1 cellular context compared by ENCODE assay signal in the genomic region with DNA sequence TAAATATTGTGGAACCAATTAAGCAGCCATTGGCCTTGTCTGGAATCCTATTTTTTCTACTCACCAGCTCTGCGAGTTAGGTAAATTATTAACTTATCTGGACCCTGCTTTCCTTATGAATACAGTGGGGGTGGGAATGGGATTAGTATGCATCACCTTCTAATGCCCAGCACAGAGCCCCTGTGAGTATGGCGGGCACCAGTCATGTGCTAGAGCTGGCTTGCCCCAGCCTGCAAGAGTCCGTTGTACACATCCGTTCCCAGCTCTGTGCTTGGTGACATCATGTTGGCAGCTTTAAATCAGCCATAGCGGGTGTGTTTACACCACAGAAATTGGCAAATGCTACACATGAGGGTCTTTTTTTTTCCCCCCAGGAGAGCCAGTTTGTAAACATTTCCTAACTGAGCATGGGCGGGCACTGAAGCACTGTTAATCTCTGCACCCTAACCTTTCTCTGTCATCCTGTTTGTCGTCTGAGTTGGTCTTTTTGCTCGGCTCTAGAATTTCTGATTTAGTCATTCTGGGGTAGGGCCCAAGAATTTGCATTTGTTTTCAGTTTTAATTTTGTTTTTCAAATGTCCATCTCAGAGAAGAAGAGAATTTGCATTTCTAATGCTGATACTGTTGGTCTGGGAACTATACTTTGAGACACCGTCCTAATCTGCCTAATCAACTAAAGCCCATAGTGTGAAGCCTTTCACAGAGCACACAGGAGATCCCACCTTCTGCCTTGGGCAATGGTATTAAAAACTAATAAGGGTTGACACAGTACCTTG.
TF ChIP-seq lines count a peak whose summit lies in the region.

No MANE protein-coding gene starts in this region.

TF ChIP-seq in WTC11, 78 proteins besides CTCF, POLR2A, EP300 and RAD21 (continued from another document):
- TF ChIP-seq, protein P1, sequence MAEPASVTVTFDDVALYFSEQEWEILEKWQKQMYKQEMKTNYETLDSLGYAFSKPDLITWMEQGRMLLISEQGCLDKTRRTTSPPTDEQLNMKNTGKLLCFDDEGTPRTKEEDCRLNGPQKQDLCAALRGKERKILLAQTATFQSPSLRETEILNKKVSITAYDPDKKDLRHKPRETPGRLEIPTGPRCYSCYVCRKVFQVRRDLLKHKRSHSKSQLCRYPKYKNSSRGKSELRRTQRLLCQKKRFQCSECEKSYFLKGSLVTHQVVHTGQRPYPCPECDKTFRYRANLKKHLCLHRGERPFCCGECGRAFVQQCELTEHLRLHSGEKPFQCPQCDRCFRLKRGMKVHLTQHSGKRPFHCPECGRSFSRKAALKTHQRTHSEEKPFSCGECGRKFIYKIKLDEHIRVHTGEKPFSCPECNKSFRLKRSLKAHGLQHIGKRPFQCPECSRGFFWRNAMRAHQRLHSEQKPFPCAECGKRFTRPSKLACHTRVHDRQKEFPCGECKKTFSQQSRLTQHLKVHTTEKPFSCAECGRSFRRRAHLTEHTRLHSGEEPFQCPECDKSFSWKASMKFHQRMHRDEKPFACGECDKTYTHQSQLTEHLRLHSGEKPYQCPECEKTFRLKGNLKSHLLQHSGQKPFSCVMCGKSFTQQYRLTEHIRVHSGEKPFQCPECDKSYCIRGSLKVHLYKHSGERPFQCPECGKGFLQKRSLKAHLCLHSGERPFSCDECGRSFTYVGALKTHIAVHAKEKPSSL (CRISPR knock-in tag; conservative IDR thresholded peaks at IDR 0.05) = no peak
TF ChIP-seq in WTC11: peak in this region for 0.
